14 cellular contexts compared by ENCODE assay signal in genomic region chr16:2034695-2035430, GRCh38. TPM values are rescaled to one million over a fixed set of nuclear protein-coding genes. Genes with fewer than 3 reads are reported as not detected.
DNase-seq lines count a peak whose midpoint lies in the region; ATAC-seq and TF ChIP-seq lines count a peak whose summit lies in the region.
"Had no signal": no experiment of that assay in that cellular context is flagged by ENCODE, and none has a peak within 500 bp of the region (broad histone marks: within the 10 kb centered on the region; RNA-seq: fewer than 3 reads in every experiment).

No MANE protein-coding gene starts in this region.

- in situ Hi-C loops in G401 (cut with HindIII; ENCODE audit: low sequenced_read_pairs): loop anchor here (5.0 kb wide), 1 partner anchor 127 kb away; no protein-coding TSS in a partner anchor

- DNase-seq in SK-N-SH: no peak
- DNase-seq in glutamatergic neuron: no peak
- no peak for DNase-seq in osteocyte (ENCODE audit: extremely low spot score, unreplicated experiment)
- peak in 1 of 2 donors; percentile 39 for DNase-seq in uterus
- no peak for DNase-seq in globus pallidus (ENCODE audit: low spot score)
- DNase-seq in G401 (ENCODE audit: low spot score): no peak
- DNase-seq: activated CD4-positive, alpha-beta T cell treated with anti-CD3 and anti-CD28 coated beads for 1 hour; DMS79 treated with DMSO at 0.1 percent for 48 hours; effector memory CD4-positive, alpha-beta T cell had no signal

- 100% methylated on average over 6 of the region's 17 CpGs for WGBS in SK-N-SH (ENCODE audit: low lambda C conversion rate)

- no peaks in the 10 kb centered on the region for H3K9me3 ChIP-seq in SK-N-SH
- no peaks in the 10 kb centered on the region for H3K9me3 ChIP-seq in uterus

- H3K9ac ChIP-seq in SK-N-SH: peak overlapping the region; percentile 61

- peaks cover 10% of the 10 kb centered on the region for H3K27me3 Mint-ChIP-seq in glutamatergic neuron (ENCODE audit: unreplicated experiment)
- H3K27me3 Mint-ChIP-seq in osteocyte (ENCODE audit: unreplicated experiment): no peaks in the 10 kb centered on the region
- H3K27me3 Mint-ChIP-seq: progenitor cell of endocrine pancreas had no signal

- no peak for TF ChIP-seq POLR2A in uterus (IDR thresholded peaks at IDR 0.05)

- no peak for ATAC-seq in SK-N-SH treated with all-trans-retinoic acid at 6 μM for 48 hours
- ATAC-seq in activated CD4-positive, CD25-positive, alpha-beta regulatory T cell treated with anti-CD3 and anti-CD28 coated beads, Interleukin-2, amount 50 U/mL, for 24 hours: no peak

- TF ChIP-seq CTCF in SK-N-SH (IDR thresholded peaks at IDR 0.05): no peak
- no peak for TF ChIP-seq CTCF in glutamatergic neuron (IDR thresholded peaks at IDR 0.05; ENCODE audit: partially characterized antibody, unreplicated experiment)
- TF ChIP-seq CTCF in osteocyte (IDR thresholded peaks at IDR 0.05): no peak
- no peak for TF ChIP-seq CTCF in uterus (IDR thresholded peaks at IDR 0.05)

- H3K27ac ChIP-seq in SK-N-SH (ENCODE audit: low read depth in 2 of 2, low read length in 1 of 2) (peak overlapping the region; percentile 73 to 78; a peak in 3 of 4 replicates), uterus (peak overlapping the region; percentile 91 to 92)
- H3K27ac ChIP-seq: 22Rv1 had no signal

- peaks cover 0 to 11% of the 10 kb centered on the region in 2 experiments for H3K36me3 ChIP-seq in SK-N-SH (replicated peaks in 1 of 2; ENCODE audit: control insufficient read depth in 1 of 2, insufficient read depth in 2 of 2, low read length in 1 of 2)
- no peaks in the 10 kb centered on the region for H3K36me3 ChIP-seq in uterus

- H3K9me3 Mint-ChIP-seq in glutamatergic neuron (ENCODE audit: unreplicated experiment) (peaks cover 11% of the 10 kb centered on the region), osteocyte (ENCODE audit: unreplicated experiment) (no peaks in the 10 kb centered on the region)
- H3K9me3 Mint-ChIP-seq: IgD-negative memory B cell had no signal

- no peaks in the 10 kb centered on the region for H3K27me3 ChIP-seq in SK-N-SH (ENCODE audit: insufficient read depth)
- no peaks in the 10 kb centered on the region for H3K27me3 ChIP-seq in uterus

- H3F3A ChIP-seq in SK-N-SH (replicated peaks; ENCODE audit: insufficient read depth): peaks cover 3% of the 10 kb centered on the region

- no peak overlapping the region for H3K27ac Mint-ChIP-seq in glutamatergic neuron (ENCODE audit: unreplicated experiment)
- H3K27ac Mint-ChIP-seq in osteocyte (ENCODE audit: unreplicated experiment): peak overlapping the region; percentile 89
- H3K27ac Mint-ChIP-seq: IgD-negative memory B cell, progenitor cell of endocrine pancreas had no signal

- peak overlapping the region; percentile 83; the same call in 1 of the 2 replicates for H3K4me2 ChIP-seq in SK-N-SH

- POLR2A ChIA-PET in SK-N-SH (lab: Yijun Ruan, JAX): no interaction called here

- H3K4me1 Mint-ChIP-seq in glutamatergic neuron (ENCODE audit: low read depth, unreplicated experiment) (peaks cover 8% of the 10 kb centered on the region), osteocyte (ENCODE audit: unreplicated experiment) (peaks cover 82% of the 10 kb centered on the region)
- H3K4me1 Mint-ChIP-seq: IgD-negative memory B cell had no signal

- peaks cover 33 to 62% of the 10 kb centered on the region in 2 experiments; a peak in 3 of 4 replicates for H3K4me1 ChIP-seq in SK-N-SH (ENCODE audit: control insufficient read depth in 1 of 2, insufficient read depth in 2 of 2, low read depth in 1 of 2, low read length in 1 of 2)
- H3K4me1 ChIP-seq in uterus: peaks cover 0 to 32% of the 10 kb centered on the region in 2 donors

- TF ChIP-seq EP300 in SK-N-SH (IDR thresholded peaks at IDR 0.05; ENCODE audit: borderline replicate concordance in 1 of 2, low read depth in 1 of 2, low read length in 1 of 2): no peak

- no peaks in the 10 kb centered on the region for H4K20me1 ChIP-seq in SK-N-SH (ENCODE audit: insufficient read depth)

- no peaks in the 10 kb centered on the region for H3K36me3 Mint-ChIP-seq in glutamatergic neuron (ENCODE audit: unreplicated experiment)
- peaks cover 2% of the 10 kb centered on the region for H3K36me3 Mint-ChIP-seq in osteocyte (ENCODE audit: unreplicated experiment)
- H3K36me3 Mint-ChIP-seq: IgD-negative memory B cell had no signal

- no peak for TF ChIP-seq RAD21 in SK-N-SH (IDR thresholded peaks at IDR 0.05; ENCODE audit: low read length)

- peaks cover 20% of the 10 kb centered on the region; the same call in 1 of the 2 replicates for H3K79me2 ChIP-seq in SK-N-SH (ENCODE audit: insufficient read depth)

- no peak overlapping the region for H2AFZ ChIP-seq in SK-N-SH (ENCODE audit: low read depth)

- no peaks in the 10 kb centered on the region for H3K9me2 ChIP-seq in SK-N-SH

- peak overlapping the region; percentile 20 for H3K4me3 Mint-ChIP-seq in glutamatergic neuron (ENCODE audit: unreplicated experiment)
- H3K4me3 Mint-ChIP-seq in osteocyte (ENCODE audit: unreplicated experiment): peak overlapping the region; percentile 32

- intact Hi-C loops in uterus (cut with DNase I; ENCODE audit: low total_unique reads): no loop called here

- H3K4me3 ChIP-seq in SK-N-SH (ENCODE audit: low read depth in 2 of 2, low read length in 1 of 2): no peak overlapping the region
- peak overlapping the region in 1 of 2 donors; percentile 8 for H3K4me3 ChIP-seq in uterus

- CTCF ChIA-PET in SK-N-SH (lab: Yijun Ruan, JAX): interaction anchor here (1.0 to 1.2 kb wide), 2 partner anchors 9 to 106 kb away, joined by 3 read pairs; no protein-coding TSS in a partner anchor

TF ChIP-seq in SK-N-SH, 30 proteins besides CTCF, POLR2A, EP300 and RAD21 (continues in another document):
- TF ChIP-seq, protein P1, sequence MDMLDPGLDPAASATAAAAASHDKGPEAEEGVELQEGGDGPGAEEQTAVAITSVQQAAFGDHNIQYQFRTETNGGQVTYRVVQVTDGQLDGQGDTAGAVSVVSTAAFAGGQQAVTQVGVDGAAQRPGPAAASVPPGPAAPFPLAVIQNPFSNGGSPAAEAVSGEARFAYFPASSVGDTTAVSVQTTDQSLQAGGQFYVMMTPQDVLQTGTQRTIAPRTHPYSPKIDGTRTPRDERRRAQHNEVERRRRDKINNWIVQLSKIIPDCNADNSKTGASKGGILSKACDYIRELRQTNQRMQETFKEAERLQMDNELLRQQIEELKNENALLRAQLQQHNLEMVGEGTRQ (IDR thresholded peaks at IDR 0.05; ENCODE audit: borderline replicate concordance, low read depth, low read length): no peak

TF ChIP-seq in SK-N-SH treated with all-trans-retinoic acid at 6 μM for 48 hours, 23 proteins besides CTCF, POLR2A, EP300 and RAD21 (continues in another document):
- no peak for TF ChIP-seq CSDC2 (CRISPR knock-in tag; IDR thresholded peaks at IDR 0.05)
- TF ChIP-seq ZNF70 (CRISPR knock-in tag; IDR thresholded peaks at IDR 0.05): no peak
- TF ChIP-seq BACH2 (CRISPR knock-in tag; IDR thresholded peaks at IDR 0.05; ENCODE audit: borderline replicate concordance): no peak
- no peak for TF ChIP-seq RARB (CRISPR knock-in tag; IDR thresholded peaks at IDR 0.05)
- no peak for TF ChIP-seq OSR1 (CRISPR knock-in tag; IDR thresholded peaks at IDR 0.05)
- TF ChIP-seq ISL1 (CRISPR knock-in tag; IDR thresholded peaks at IDR 0.05): no peak

RNA-seq across cellular contexts. Expression of gene NHERF2, which starts 8.2 kb away (rescaled TPM):
- polyA plus RNA-seq in SK-N-SH (2012; rRNA removed): 45.2 and 53.8 TPM in 2 replicates
- polyA plus RNA-seq in SK-N-SH (2012; cell fraction: cytosol; rRNA removed): 30.7 and 46.0 TPM in 2 replicates
- 43.9 and 70.4 TPM in 2 replicates for polyA plus RNA-seq in SK-N-SH (2012; cell fraction: nucleus; rRNA removed)
- 22.3 TPM for total RNA-seq in glutamatergic neuron (ENCODE audit: unreplicated experiment)
- 143 and 146 TPM in 2 replicates for total RNA-seq in osteocyte
- 10 to 100 TPM; 10.3 to 97.1 (median 33.1) TPM for total RNA-seq in uterus
- total RNA-seq in G401 (2014; rRNA removed; shearing (Covaris generic)): 20.5 and 28.9 TPM in 2 replicates
- polyA plus RNA-seq: IgD-negative memory B cell had no signal

RNA-seq across cellular contexts. Expression of gene NTHL1, which starts 12.8 kb away (rescaled TPM):
- polyA plus RNA-seq in SK-N-SH (2012; rRNA removed): 72.9 and 77.3 TPM in 2 replicates
- polyA plus RNA-seq in SK-N-SH (2012; cell fraction: cytosol; rRNA removed): 32.1 and 51.5 TPM in 2 replicates
- polyA plus RNA-seq in SK-N-SH (2012; cell fraction: nucleus; rRNA removed): 59.5 and 109 TPM in 2 replicates
- 194 TPM for total RNA-seq in glutamatergic neuron (ENCODE audit: unreplicated experiment)
- total RNA-seq in osteocyte: 22.2 and 24.3 TPM in 2 replicates
- 10 to 100 TPM; 18.8 to 58.4 (median 27.6) TPM for total RNA-seq in uterus
- total RNA-seq in G401 (2014; rRNA removed; shearing (Covaris generic)): 25.2 and 36.6 TPM in 2 replicates

RNA-seq across cellular contexts. Expression of gene TSC2, which starts 12.9 kb away (rescaled TPM):
- 76.7 and 96.1 TPM in 2 replicates for polyA plus RNA-seq in SK-N-SH (2012; rRNA removed)
- 22.6 and 32.9 TPM in 2 replicates for polyA plus RNA-seq in SK-N-SH (2012; cell fraction: cytosol; rRNA removed)
- 376 and 625 TPM in 2 replicates for polyA plus RNA-seq in SK-N-SH (2012; cell fraction: nucleus; rRNA removed)
- total RNA-seq in glutamatergic neuron (ENCODE audit: unreplicated experiment) (215 TPM), osteocyte (183 and 194 TPM in 2 replicates), uterus (100 to 1,000 TPM in 2 of 4 donors, 10 to 100 TPM in 2; 53.8 to 347 (median 131) TPM)
- 23.3 and 36.4 TPM in 2 replicates for total RNA-seq in G401 (2014; rRNA removed; shearing (Covaris generic))

RNA-seq across cellular contexts. Expression of gene NPW, which starts 15.3 kb away (rescaled TPM):
- 0.62 and 1.1 TPM in 2 replicates for polyA plus RNA-seq in SK-N-SH (2012; rRNA removed)
- polyA plus RNA-seq in SK-N-SH (2012; cell fraction: cytosol; rRNA removed): 0.37 and 1.1 TPM in 2 replicates
- 6.7 and 14.8 TPM in 2 replicates for polyA plus RNA-seq in SK-N-SH (2012; cell fraction: nucleus; rRNA removed)
- 0.91 TPM for total RNA-seq in glutamatergic neuron (ENCODE audit: unreplicated experiment)
- 4.1 and 4.4 TPM in 2 replicates for total RNA-seq in osteocyte
- total RNA-seq in uterus: 1 to 10 TPM in 1 of 4 donors, not detected in 3; 1.5 TPM
- not detected in 2 replicates for total RNA-seq in G401 (2014; rRNA removed; shearing (Covaris generic))
- polyA plus RNA-seq: IgD-negative memory B cell had no signal

RNA-seq across cellular contexts. Expression of gene ZNF598, which starts 25.2 kb away (rescaled TPM):
- polyA plus RNA-seq in SK-N-SH (2012; rRNA removed): 38.1 and 47.8 TPM in 2 replicates
- 19.2 and 29.4 TPM in 2 replicates for polyA plus RNA-seq in SK-N-SH (2012; cell fraction: cytosol; rRNA removed)
- 170 and 358 TPM in 2 replicates for polyA plus RNA-seq in SK-N-SH (2012; cell fraction: nucleus; rRNA removed)
- total RNA-seq in glutamatergic neuron (ENCODE audit: unreplicated experiment) (90.4 TPM), osteocyte (45.4 and 46.9 TPM in 2 replicates), uterus (10 to 100 TPM; 16.9 to 50.0 (median 34.6) TPM)
- total RNA-seq in G401 (2014; rRNA removed; shearing (Covaris generic)): 58.0 and 72.1 TPM in 2 replicates
